ENCODE assay signal across 17 cellular contexts in the genomic region with DNA sequence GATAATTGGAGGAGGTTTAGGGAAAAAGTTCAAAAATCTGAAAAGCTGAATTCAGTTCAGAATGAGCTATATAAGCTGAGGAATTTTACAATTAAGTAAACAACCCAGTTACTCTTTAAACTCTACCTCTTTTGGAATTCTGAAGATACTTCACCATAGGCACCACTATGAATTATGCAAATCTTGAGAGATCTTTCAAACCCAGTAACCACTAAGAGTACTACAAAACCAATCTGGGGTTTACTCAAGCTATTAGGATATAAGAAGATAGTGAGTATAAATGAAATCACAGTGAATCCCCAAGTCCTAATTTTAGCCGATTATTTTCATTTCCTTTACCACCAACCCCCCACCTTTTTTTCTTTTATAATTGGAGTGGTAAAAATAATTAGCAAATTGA. TPM values are rescaled to one million over a fixed set of nuclear protein-coding genes. Genes with fewer than 3 reads are reported as not detected.
A peak's percentile ranks its signal among the peaks of the same experiment; 100 is the strongest.
DNase-seq lines count a peak whose midpoint lies in the region; TF ChIP-seq lines count a peak whose summit lies in the region.
"Had no signal": no experiment of that assay in that cellular context is flagged by ENCODE, and none has a peak within 500 bp of the region (broad histone marks: within the 10 kb centered on the region; RNA-seq: fewer than 3 reads in every experiment).

No MANE protein-coding gene starts in this region.

- peak overlapping the region; percentile 95 for H3K27ac Mint-ChIP-seq in activated naive CD4-positive, alpha-beta T cell treated with anti-CD3 and anti-CD28 coated beads, Interleukin-2, amount 50 U/mL, for 24 hours
- H3K27ac Mint-ChIP-seq in activated naive CD8-positive, alpha-beta T cell, result peak overlapping the region; percentile 91
- H3K27ac Mint-ChIP-seq: H9 had no signal

- no peaks in the 10 kb centered on the region for H3F3A ChIP-seq in GM23248 (ENCODE audit: insufficient read depth)

- peaks cover 10% of the 10 kb centered on the region for H3K9me3 Mint-ChIP-seq in activated naive CD4-positive, alpha-beta T cell treated with anti-CD3 and anti-CD28 coated beads, Interleukin-2, amount 50 U/mL, for 24 hours
- H3K9me3 Mint-ChIP-seq in activated naive CD8-positive, alpha-beta T cell (ENCODE audit: low read depth), result peaks cover 12% of the 10 kb centered on the region
- H3K9me3 Mint-ChIP-seq: H9 had no signal

- no peaks in the 10 kb centered on the region for H3K27me3 Mint-ChIP-seq in activated naive CD4-positive, alpha-beta T cell treated with anti-CD3 and anti-CD28 coated beads, Interleukin-2, amount 50 U/mL, for 24 hours
- no peaks in the 10 kb centered on the region for H3K27me3 Mint-ChIP-seq in activated naive CD8-positive, alpha-beta T cell

- H3K4me3 ChIP-seq in OCI-LY7 (ENCODE audit: low read depth, low read length, poor library complexity, severe bottlenecking) (no peak overlapping the region), GM23248 (no peak overlapping the region)
- H3K4me3 ChIP-seq: SJCRH30 had no signal

- in situ Hi-C loops in GM23248 (cut with MboI), result no loop called here

- no peak for DNase-seq in activated naive CD4-positive, alpha-beta T cell (lab: John Stamatoyannopoulos, UW)
- DNase-seq in OCI-LY7 (ENCODE audit: low spot score), result no peak
- no peak for DNase-seq in GM23248
- DNase-seq in GF-D8 (lab: John Stamatoyannopoulos, UW), result no peak
- no peak for DNase-seq in DMS 273 (lab: John Stamatoyannopoulos, UW; ENCODE audit: unreplicated experiment)
- DNase-seq: Calu3, H9, IMR-90, NCI-H1694 treated with DMSO at 0.1 percent for 48 hours, NCI-H345, PC-3, SJCRH30 had no signal

- H3K36me3 ChIP-seq in OCI-LY7 (ENCODE audit: insufficient read depth, low read length) (no peaks in the 10 kb centered on the region), GM23248 (ENCODE audit: low read depth) (no peaks in the 10 kb centered on the region)
- H3K36me3 ChIP-seq: SJCRH30 had no signal

- BruUV-seq in OCI-LY7 (replicated peaks; lab: Mats Ljungman, UMichigan), result no TSS peak

- intact Hi-C loops in OCI-LY7 (cut with micrococcal nuclease; ENCODE audit: unreplicated experiment), result no loop called here

- no peaks in the 10 kb centered on the region for H3K9me2 ChIP-seq in OCI-LY7 (ENCODE audit: insufficient read depth, low read length)
- H3K9me2 ChIP-seq in GM23248 (ENCODE audit: insufficient read depth), result no peaks in the 10 kb centered on the region

- no peak for TF ChIP-seq CTCF in OCI-LY7 (conservative IDR thresholded peaks at IDR 0.05; ENCODE audit: low read length)

- 81 to 91% methylated on average over 1 of the region's 1 CpG for WGBS in GM23248 (ENCODE audit: low coverage in 1 of 2, low lambda C conversion rate in 2 of 2, missing lambda C conversion rate in 2 of 2), 2 experiments

- CTCF ChIA-PET in OCI-LY7 (lab: Charles Lee; ENCODE audit: unreplicated experiment), result no interaction called here

- peaks cover 10% of the 10 kb centered on the region for H3K4me1 ChIP-seq in OCI-LY7 (ENCODE audit: insufficient read depth, low read length, poor library complexity, severe bottlenecking)
- no peaks in the 10 kb centered on the region for H3K4me1 ChIP-seq in GM23248 (ENCODE audit: insufficient read depth)
- H3K4me1 ChIP-seq: SJCRH30 had no signal

- H3K4me2 ChIP-seq in OCI-LY7 (ENCODE audit: low read length), result peak overlapping the region; percentile 23; the same call in 1 of the 2 replicates
- no peak overlapping the region for H3K4me2 ChIP-seq in GM23248 (ENCODE audit: unreplicated experiment)

- POLR2A ChIA-PET in OCI-LY7 (lab: Charles Lee), result interaction anchor here (0.6 to 1.7 kb wide), 6 partner anchors 8 to 299 kb away, joined by 3 to 5 read pairs (median 3); no protein-coding TSS in a partner anchor

- peaks cover 7% of the 10 kb centered on the region for H3K27me3 ChIP-seq in GM23248 (replicated peaks; ENCODE audit: insufficient read depth)
- H3K27me3 ChIP-seq: SJCRH30 had no signal

- peaks cover 88% of the 10 kb centered on the region for H3K4me1 Mint-ChIP-seq in activated naive CD4-positive, alpha-beta T cell treated with anti-CD3 and anti-CD28 coated beads, Interleukin-2, amount 50 U/mL, for 24 hours
- H3K4me1 Mint-ChIP-seq in activated naive CD8-positive, alpha-beta T cell (ENCODE audit: low read depth), result peaks cover 70% of the 10 kb centered on the region
- H3K4me1 Mint-ChIP-seq: H9 had no signal

- H4K20me1 ChIP-seq in OCI-LY7 (ENCODE audit: insufficient read depth, low read length) (no peaks in the 10 kb centered on the region), GM23248 (ENCODE audit: insufficient read depth) (no peaks in the 10 kb centered on the region)

- H3K9ac ChIP-seq in GM23248, result no peak overlapping the region

- H2AFZ ChIP-seq in OCI-LY7 (ENCODE audit: low read length) (no peak overlapping the region), GM23248 (no peak overlapping the region)

- H3K4me3 Mint-ChIP-seq in activated naive CD4-positive, alpha-beta T cell treated with anti-CD3 and anti-CD28 coated beads, Interleukin-2, amount 50 U/mL, for 24 hours, result peak overlapping the region; percentile 56
- peak overlapping the region; percentile 65 for H3K4me3 Mint-ChIP-seq in activated naive CD8-positive, alpha-beta T cell
- H3K4me3 Mint-ChIP-seq: H9 had no signal

- H3K36me3 Mint-ChIP-seq in activated naive CD4-positive, alpha-beta T cell treated with anti-CD3 and anti-CD28 coated beads, Interleukin-2, amount 50 U/mL, for 24 hours, result no peaks in the 10 kb centered on the region
- peaks cover 7% of the 10 kb centered on the region for H3K36me3 Mint-ChIP-seq in activated naive CD8-positive, alpha-beta T cell

- no peaks in the 10 kb centered on the region for H3K79me2 ChIP-seq in OCI-LY7 (ENCODE audit: insufficient read depth, low read depth, low read length)
- H3K79me2 ChIP-seq in GM23248 (ENCODE audit: insufficient read depth), result no peaks in the 10 kb centered on the region

- H3K9me3 ChIP-seq in OCI-LY7 (ENCODE audit: low read length) (no peaks in the 10 kb centered on the region), GM23248 (ENCODE audit: low read depth) (peaks cover 3% of the 10 kb centered on the region)
- H3K9me3 ChIP-seq: SJCRH30 had no signal

- H3K27ac ChIP-seq in OCI-LY7 (ENCODE audit: low read depth, low read length, poor library complexity, severe bottlenecking) (no peak overlapping the region), GM23248 (no peak overlapping the region)
- H3K27ac ChIP-seq: RWPE1, SJCRH30 had no signal

RNA-seq across cellular contexts. Expression of a gene that starts 6.0 kb away (rescaled TPM):
- total RNA-seq in OCI-LY7 (2014; rRNA removed; shearing (Covaris generic)), result not detected in 2 replicates
- not detected in 2 replicates for total RNA-seq in OCI-LY7 (2022)
- total RNA-seq in GM23248 (2014; rRNA removed; shearing (Covaris generic)), result not detected in 2 replicates
- not detected in 2 replicates for polyA plus RNA-seq in GM23248 (2016; fragmentation: Nextera tagmentation; extraction: Ambion mirVana)
- total RNA-seq: Calu3, H9, HT1080, IMR-90, LHCN-M2, PC-3, SJCRH30 had no signal
- polyA plus RNA-seq: IMR-90 had no signal
